ENCODE assay signal across 11 cellular contexts in the genomic region with DNA sequence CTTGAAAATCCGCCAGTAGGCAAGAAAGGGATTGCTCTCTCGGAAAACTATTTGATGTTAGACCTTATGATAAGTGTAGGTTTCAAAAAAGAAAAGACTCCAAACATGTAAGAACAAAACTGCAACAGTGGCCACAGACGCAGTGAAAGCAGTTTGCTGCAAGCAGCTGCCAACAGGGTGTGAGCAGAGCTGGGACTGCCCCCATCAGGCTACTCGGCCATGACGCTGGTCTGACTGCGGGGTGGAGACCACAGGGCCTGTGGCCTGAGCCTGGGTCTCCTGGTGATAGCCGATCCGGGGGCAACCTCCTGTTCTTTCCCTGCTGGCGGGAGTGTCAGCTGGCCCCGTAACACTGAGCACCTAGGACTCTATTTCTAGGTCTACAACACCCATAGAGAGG.
DNase-seq lines count a peak whose midpoint lies in the region; ATAC-seq and TF ChIP-seq lines count a peak whose summit lies in the region.
"Had no signal": no experiment of that assay in that cellular context is flagged by ENCODE, and none has a peak within 500 bp of the region (broad histone marks: within the 10 kb centered on the region; RNA-seq: fewer than 3 reads in every experiment).

No MANE protein-coding gene starts in this region.

- DNase-seq in pons (ENCODE audit: low spot score) (peak; percentile 63), RKO (ENCODE audit: low spot score) (no peak), breast epithelium (ENCODE audit: low spot score in 2 of 2) (no peak)
- DNase-seq: cortex of kidney, foreskin melanocyte had no signal

- H3K36me3 ChIP-seq in gastroesophageal sphincter (peaks cover 0 to 98% of the 10 kb centered on the region in 2 donors), breast epithelium (no peaks in the 10 kb centered on the region)

- H3K9me3 ChIP-seq in gastroesophageal sphincter (peaks cover 0 to 16% (median 0%) of the 10 kb centered on the region in 3 donors), breast epithelium (peaks cover 9 to 23% of the 10 kb centered on the region in 2 donors)

- ATAC-seq in GM18498 (IDR thresholded peaks at IDR 0.05; ENCODE audit: unreplicated experiment) (peak; percentile 64), GM21515 (IDR thresholded peaks at IDR 0.05; ENCODE audit: unreplicated experiment) (peak; percentile 85), gastroesophageal sphincter (no peak), HG03139 (IDR thresholded peaks at IDR 0.05; ENCODE audit: unreplicated experiment) (no peak)
- ATAC-seq: left lung had no signal

- H3K27me3 ChIP-seq in gastroesophageal sphincter (no peaks in the 10 kb centered on the region), breast epithelium (no peaks in the 10 kb centered on the region)
- H3K27me3 ChIP-seq: left lung had no signal

- H3K4me3 ChIP-seq in gastroesophageal sphincter (no peak overlapping the region), breast epithelium (no peak overlapping the region)
- H3K4me3 ChIP-seq: left lung had no signal

- TF ChIP-seq POLR2A in gastroesophageal sphincter (IDR thresholded peaks at IDR 0.05) (no peak), breast epithelium (IDR thresholded peaks at IDR 0.05) (no peak)

- intact Hi-C loops in breast epithelium (cut with DNase I; ENCODE audit: low total_unique reads): no loop called here

- no peak for TF ChIP-seq EP300 in gastroesophageal sphincter (IDR thresholded peaks at IDR 0.05)

- WGBS in gastroesophageal sphincter (ENCODE audit: low coverage in 1 of 2), 2 donors: 79 to 80% methylated on average over 6 to 10 of the region's 10 CpGs

- TF ChIP-seq CTCF in VCaP (conservative IDR thresholded peaks at IDR 0.05) (no peak), gastroesophageal sphincter (IDR thresholded peaks at IDR 0.05) (no peak), breast epithelium (IDR thresholded peaks at IDR 0.05) (no peak)

- H3K27ac ChIP-seq in VCaP: peak overlapping the region; percentile 81
- no peak overlapping the region for H3K27ac ChIP-seq in gastroesophageal sphincter
- no peak overlapping the region for H3K27ac ChIP-seq in breast epithelium
- H3K27ac ChIP-seq: left lung had no signal

- H3K4me1 ChIP-seq in gastroesophageal sphincter: no peaks in the 10 kb centered on the region
- H3K4me1 ChIP-seq in breast epithelium: no peaks in the 10 kb centered on the region
- H3K4me1 ChIP-seq: left lung had no signal

Comparison
In these comparisons a context has a peak if more than half of its experiments do, and no peak if none do; other contexts are left out.
1. ATAC-seq: peak in GM18498 (single experiment) and GM21515 (single experiment); none in gastroesophageal sphincter (single experiment) and HG03139 (single experiment).